Comparison of ENCODE assay signal across 2 cellular contexts in the genomic region with DNA sequence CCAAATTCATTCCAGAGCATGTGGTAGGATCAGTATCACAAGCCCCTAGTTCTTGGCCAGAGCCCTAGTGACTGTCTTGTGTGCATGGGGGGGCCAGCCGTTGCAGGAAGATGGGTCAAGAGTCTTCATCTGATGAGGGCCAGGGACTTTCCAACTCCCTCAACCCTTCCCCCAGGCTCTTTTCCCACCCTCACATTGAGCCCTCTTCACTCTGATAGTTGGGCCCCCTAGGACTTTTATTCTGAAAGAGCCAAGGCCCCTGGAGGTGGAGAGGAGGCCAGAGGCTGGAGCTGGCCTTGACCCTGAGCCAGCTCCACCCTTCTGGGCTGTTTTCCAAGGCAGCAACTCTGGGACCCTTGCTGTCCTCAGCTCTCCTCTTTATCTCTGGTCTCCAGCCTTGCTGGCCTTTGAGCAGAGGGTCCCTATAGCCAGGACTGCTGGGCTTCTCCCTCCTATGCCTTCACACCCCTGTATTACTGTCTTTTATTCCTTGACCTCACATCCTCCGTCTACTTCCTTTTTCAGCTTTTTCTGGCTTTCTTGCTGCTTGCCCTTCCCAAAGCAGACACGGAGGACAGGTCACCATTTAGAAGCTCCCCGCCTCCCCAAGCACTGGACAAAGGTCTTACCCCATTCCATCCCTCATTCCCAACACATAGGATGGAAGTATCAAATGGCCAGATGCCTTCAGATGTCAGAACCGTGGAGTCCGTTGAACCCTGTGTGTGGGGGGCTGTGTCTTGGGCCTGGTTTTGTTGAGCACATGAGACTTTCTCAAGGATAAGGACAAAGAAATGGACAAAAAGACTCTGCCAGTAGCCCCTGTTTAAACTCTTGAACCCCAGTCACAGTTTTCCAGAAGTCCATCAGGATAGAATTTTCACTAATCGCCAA.
TF ChIP-seq lines count a peak whose summit lies in the region.

No MANE protein-coding gene starts in this region.

TF ChIP-seq in IMR-90, 13 proteins besides CTCF, POLR2A, EP300 and RAD21:
- TF ChIP-seq FOS (IDR thresholded peaks at IDR 0.05; ENCODE audit: low read depth, low read length) (no peak), CEBPB (IDR thresholded peaks at IDR 0.05; ENCODE audit: low read depth, low read length) (no peak), CHD1 (IDR thresholded peaks at IDR 0.05; ENCODE audit: low read depth, low read length) (no peak), SMC3 (IDR thresholded peaks at IDR 0.05; ENCODE audit: low read depth, low read length) (no peak), BHLHE40 (IDR thresholded peaks at IDR 0.05; ENCODE audit: low read depth, low read length) (no peak), MAFK (IDR thresholded peaks at IDR 0.05; ENCODE audit: low read depth, low read length) (no peak), MXI1 (IDR thresholded peaks at IDR 0.05; ENCODE audit: borderline replicate concordance, low read depth, low read length) (no peak), RCOR1 (IDR thresholded peaks at IDR 0.05; ENCODE audit: insufficient replicate concordance, low read length) (no peak)
- TF ChIP-seq, protein P1, sequence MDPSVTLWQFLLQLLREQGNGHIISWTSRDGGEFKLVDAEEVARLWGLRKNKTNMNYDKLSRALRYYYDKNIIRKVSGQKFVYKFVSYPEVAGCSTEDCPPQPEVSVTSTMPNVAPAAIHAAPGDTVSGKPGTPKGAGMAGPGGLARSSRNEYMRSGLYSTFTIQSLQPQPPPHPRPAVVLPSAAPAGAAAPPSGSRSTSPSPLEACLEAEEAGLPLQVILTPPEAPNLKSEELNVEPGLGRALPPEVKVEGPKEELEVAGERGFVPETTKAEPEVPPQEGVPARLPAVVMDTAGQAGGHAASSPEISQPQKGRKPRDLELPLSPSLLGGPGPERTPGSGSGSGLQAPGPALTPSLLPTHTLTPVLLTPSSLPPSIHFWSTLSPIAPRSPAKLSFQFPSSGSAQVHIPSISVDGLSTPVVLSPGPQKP (IDR thresholded peaks at IDR 0.05; ENCODE audit: borderline replicate concordance, low read depth, low read length), result no peak
- TF ChIP-seq, protein P2, sequence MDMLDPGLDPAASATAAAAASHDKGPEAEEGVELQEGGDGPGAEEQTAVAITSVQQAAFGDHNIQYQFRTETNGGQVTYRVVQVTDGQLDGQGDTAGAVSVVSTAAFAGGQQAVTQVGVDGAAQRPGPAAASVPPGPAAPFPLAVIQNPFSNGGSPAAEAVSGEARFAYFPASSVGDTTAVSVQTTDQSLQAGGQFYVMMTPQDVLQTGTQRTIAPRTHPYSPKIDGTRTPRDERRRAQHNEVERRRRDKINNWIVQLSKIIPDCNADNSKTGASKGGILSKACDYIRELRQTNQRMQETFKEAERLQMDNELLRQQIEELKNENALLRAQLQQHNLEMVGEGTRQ (IDR thresholded peaks at IDR 0.05; ENCODE audit: low read depth, low read length), result no peak

TF ChIP-seq in SK-N-SH, 30 proteins besides CTCF, POLR2A, EP300 and RAD21:
- TF ChIP-seq, protein P3, sequence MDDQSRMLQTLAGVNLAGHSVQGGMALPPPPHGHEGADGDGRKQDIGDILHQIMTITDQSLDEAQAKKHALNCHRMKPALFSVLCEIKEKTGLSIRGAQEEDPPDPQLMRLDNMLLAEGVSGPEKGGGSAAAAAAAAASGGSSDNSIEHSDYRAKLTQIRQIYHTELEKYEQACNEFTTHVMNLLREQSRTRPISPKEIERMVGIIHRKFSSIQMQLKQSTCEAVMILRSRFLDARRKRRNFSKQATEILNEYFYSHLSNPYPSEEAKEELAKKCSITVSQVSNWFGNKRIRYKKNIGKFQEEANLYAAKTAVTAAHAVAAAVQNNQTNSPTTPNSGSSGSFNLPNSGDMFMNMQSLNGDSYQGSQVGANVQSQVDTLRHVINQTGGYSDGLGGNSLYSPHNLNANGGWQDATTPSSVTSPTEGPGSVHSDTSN (IDR thresholded peaks at IDR 0.05), result no peak
- TF ChIP-seq JUND (IDR thresholded peaks at IDR 0.05) (no peak), FOXJ3 (CRISPR knock-in tag; IDR thresholded peaks at IDR 0.05) (no peak), SMC3 (IDR thresholded peaks at IDR 0.05; ENCODE audit: low read depth, low read length) (no peak), RXRA (IDR thresholded peaks at IDR 0.05; ENCODE audit: borderline replicate concordance, low read depth) (no peak), SIN3A (IDR thresholded peaks at IDR 0.05; ENCODE audit: borderline replicate concordance, low read depth, low read length) (no peak), FOXM1 (IDR thresholded peaks at IDR 0.05; ENCODE audit: low read depth) (no peak), ELF1 (IDR thresholded peaks at IDR 0.05) (no peak), EZH2phosphoT487 (IDR thresholded peaks at IDR 0.05; ENCODE audit: borderline replicate concordance, low read depth) (no peak), NRF1 (IDR thresholded peaks at IDR 0.05; ENCODE audit: low read depth, low read length) (no peak), GABPA (IDR thresholded peaks at IDR 0.05; ENCODE audit: low read depth) (no peak), CHD2 (IDR thresholded peaks at IDR 0.05; ENCODE audit: low read length, partially characterized antibody) (no peak)
- TF ChIP-seq, protein P4, sequence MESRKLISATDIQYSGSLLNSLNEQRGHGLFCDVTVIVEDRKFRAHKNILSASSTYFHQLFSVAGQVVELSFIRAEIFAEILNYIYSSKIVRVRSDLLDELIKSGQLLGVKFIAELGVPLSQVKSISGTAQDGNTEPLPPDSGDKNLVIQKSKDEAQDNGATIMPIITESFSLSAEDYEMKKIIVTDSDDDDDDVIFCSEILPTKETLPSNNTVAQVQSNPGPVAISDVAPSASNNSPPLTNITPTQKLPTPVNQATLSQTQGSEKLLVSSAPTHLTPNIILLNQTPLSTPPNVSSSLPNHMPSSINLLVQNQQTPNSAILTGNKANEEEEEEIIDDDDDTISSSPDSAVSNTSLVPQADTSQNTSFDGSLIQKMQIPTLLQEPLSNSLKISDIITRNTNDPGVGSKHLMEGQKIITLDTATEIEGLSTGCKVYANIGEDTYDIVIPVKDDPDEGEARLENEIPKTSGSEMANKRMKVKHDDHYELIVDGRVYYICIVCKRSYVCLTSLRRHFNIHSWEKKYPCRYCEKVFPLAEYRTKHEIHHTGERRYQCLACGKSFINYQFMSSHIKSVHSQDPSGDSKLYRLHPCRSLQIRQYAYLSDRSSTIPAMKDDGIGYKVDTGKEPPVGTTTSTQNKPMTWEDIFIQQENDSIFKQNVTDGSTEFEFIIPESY (IDR thresholded peaks at IDR 0.05; ENCODE audit: borderline replicate concordance, low read depth), result no peak
- TF ChIP-seq, protein P5, sequence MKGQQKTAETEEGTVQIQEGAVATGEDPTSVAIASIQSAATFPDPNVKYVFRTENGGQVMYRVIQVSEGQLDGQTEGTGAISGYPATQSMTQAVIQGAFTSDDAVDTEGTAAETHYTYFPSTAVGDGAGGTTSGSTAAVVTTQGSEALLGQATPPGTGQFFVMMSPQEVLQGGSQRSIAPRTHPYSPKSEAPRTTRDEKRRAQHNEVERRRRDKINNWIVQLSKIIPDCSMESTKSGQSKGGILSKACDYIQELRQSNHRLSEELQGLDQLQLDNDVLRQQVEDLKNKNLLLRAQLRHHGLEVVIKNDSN (IDR thresholded peaks at IDR 0.05; ENCODE audit: borderline replicate concordance, low read depth), result no peak
- TF ChIP-seq, protein P2 (IDR thresholded peaks at IDR 0.05; ENCODE audit: borderline replicate concordance, low read depth, low read length), result no peak
TF ChIP-seq in SK-N-SH: peak in this region for 0.
